In genomic region chrX:19846995-19847790, GRCh38 we compare ENCODE assay signal across 1 cellular context.
TF ChIP-seq lines count a peak whose summit lies in the region.

No MANE protein-coding gene starts in this region.

TF ChIP-seq in GM23338, 12 proteins besides CTCF, POLR2A, EP300 and RAD21 (continued from another document):
- no peak for TF ChIP-seq POLR2AphosphoS5 (IDR thresholded peaks at IDR 0.05; ENCODE audit: low read depth)
- no peak for TF ChIP-seq EZH2 (IDR thresholded peaks at IDR 0.05; ENCODE audit: low read depth, unreplicated experiment)
- TF ChIP-seq REST (IDR thresholded peaks at IDR 0.05; ENCODE audit: unreplicated experiment) = no peak
